Comparison of ENCODE assay signal across 29 cellular contexts in the genomic region with DNA sequence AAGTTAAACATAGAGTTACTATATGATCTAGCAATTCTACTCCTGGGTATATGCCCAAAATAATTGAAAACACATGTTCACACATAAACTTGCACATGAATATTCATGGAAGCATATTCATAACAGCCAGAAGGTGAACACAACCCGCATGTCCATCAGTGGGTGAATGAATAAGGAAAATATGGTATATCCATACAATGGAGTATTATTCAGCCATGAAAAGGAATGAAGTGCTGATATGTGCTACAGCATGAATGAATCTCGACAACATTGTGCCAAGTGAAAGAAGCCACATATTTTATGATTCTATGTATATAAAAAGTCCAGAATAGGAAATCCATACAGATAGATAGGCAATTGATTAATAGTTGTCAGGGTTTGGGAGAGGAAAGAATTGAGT. TPM values are rescaled to one million over a fixed set of nuclear protein-coding genes. Genes with fewer than 3 reads are reported as not detected.
"Had no signal": no experiment of that assay in that cellular context is flagged by ENCODE, and none has a peak within 500 bp of the region (broad histone marks: within the 10 kb centered on the region; RNA-seq: fewer than 3 reads in every experiment).

No MANE protein-coding gene starts in this region.

- H3K27ac Mint-ChIP-seq: activated CD4-positive, alpha-beta T cell treated with anti-CD3 and anti-CD28 coated beads, Interleukin-2, amount 10 ng/mL, durations not matched to agents 7 days and 5 days; activated CD8-positive, alpha-beta T cell treated with anti-CD3 and anti-CD28 coated beads for 36 hours; activated naive CD8-positive, alpha-beta T cell; activated T-helper 17 cell treated with anti-CD3 and anti-CD28 coated beads, Interleukin-2, amount 50 U/mL, for 72 hours; effector memory CD8-positive, alpha-beta T cell had no signal

- H3K27me3 ChIP-seq: body of pancreas, esophagus squamous epithelium, gastroesophageal sphincter, heart right ventricle, hepatocyte had no signal

- H3K27ac ChIP-seq: body of pancreas, epithelial cell of prostate, esophagus squamous epithelium, gastroesophageal sphincter, heart right ventricle, hepatocyte had no signal

- H3K36me3 ChIP-seq: esophagus squamous epithelium, gastroesophageal sphincter, heart right ventricle had no signal

- H3K9me3 ChIP-seq: body of pancreas had no signal

- H3K4me2 ChIP-seq: hepatocyte had no signal

- H3K4me3 ChIP-seq: body of pancreas, esophagus squamous epithelium, gastroesophageal sphincter, heart right ventricle, hepatocyte had no signal

- DNase-seq: activated CD4-positive, alpha-beta T cell treated with anti-CD3 and anti-CD28 coated beads for 1 hour; activated CD4-positive, alpha-beta T cell treated with anti-CD3 and anti-CD28 coated beads for 4 hours; activated CD4-positive, alpha-beta T cell treated with anti-CD3 and anti-CD28 coated beads, Interleukin-2, amount 10 ng/mL, durations not matched to agents 7 days and 5 days; activated CD4-positive, alpha-beta T cell treated with anti-CD3 and anti-CD28 coated beads, Interleukin-2, amount 50 U/mL, for 4 hours; activated CD8-positive, alpha-beta memory T cell treated with anti-CD3 and anti-CD28 coated beads for 24 hours; activated CD8-positive, alpha-beta T cell treated with anti-CD3 and anti-CD28 coated beads for 36 hours; activated effector memory CD4-positive, alpha-beta T cell treated with Interleukin-2 at 50 U/mL for 16 hours; activated gamma-delta T cell treated with Interleukin-2 at 50 U/mL for 16 hours; activated naive CD4-positive, alpha-beta T cell treated with anti-CD3 and anti-CD28 coated beads, Interleukin-2, amount 50 U/mL, for 16 hours; activated naive CD4-positive, alpha-beta T cell treated with Interleukin-2 at 50 U/mL for 16 hours; activated T-cell treated with anti-CD3 and anti-CD28 coated beads, Interleukin-2, amount 50 U/mL, for 4 hours; amniotic stem cell; anterior cingulate cortex; body of pancreas; caudate nucleus; cortex of kidney; dermis blood vessel endothelial cell; effector CD4-positive, alpha-beta T cell; effector memory CD8-positive, alpha-beta T cell; esophagus squamous epithelium; foreskin melanocyte; heart right ventricle had no signal

- ATAC-seq: activated CD8-positive, alpha-beta T cell treated with anti-CD3 and anti-CD28 coated beads for 36 hours; activated T-cell treated with anti-CD3 and anti-CD28 coated beads, Interleukin-2, amount 50 U/mL, for 4 hours; activated T-helper 17 cell treated with anti-CD3 and anti-CD28 coated beads, Interleukin-2, amount 50 U/mL, for 72 hours; body of pancreas; effector memory CD8-positive, alpha-beta T cell; gastroesophageal sphincter; heart right ventricle had no signal

- FAIRE-seq: endothelial cell of umbilical vein had no signal

- H3K9me3 Mint-ChIP-seq: activated T-cell treated with anti-CD3 and anti-CD28 coated beads, Interleukin-2, amount 50 U/mL, for 4 hours; effector memory CD8-positive, alpha-beta T cell had no signal

- H3K79me2 ChIP-seq: hepatocyte had no signal

- H2AFZ ChIP-seq: hepatocyte had no signal

- H3K36me3 Mint-ChIP-seq: activated naive CD8-positive, alpha-beta T cell had no signal

- H3K4me1 Mint-ChIP-seq: activated CD4-positive, alpha-beta T cell treated with anti-CD3 and anti-CD28 coated beads, Interleukin-2, amount 10 ng/mL, durations not matched to agents 7 days and 5 days; activated T-helper 17 cell treated with anti-CD3 and anti-CD28 coated beads, Interleukin-2, amount 50 U/mL, for 72 hours had no signal

- H3K4me3 Mint-ChIP-seq: activated CD4-positive, alpha-beta T cell treated with anti-CD3 and anti-CD28 coated beads, Interleukin-2, amount 10 ng/mL, durations not matched to agents 7 days and 5 days; activated CD8-positive, alpha-beta T cell treated with anti-CD3 and anti-CD28 coated beads for 36 hours; activated naive CD8-positive, alpha-beta T cell; activated T-cell treated with anti-CD3 and anti-CD28 coated beads, Interleukin-2, amount 50 U/mL, for 4 hours; activated T-helper 17 cell treated with anti-CD3 and anti-CD28 coated beads, Interleukin-2, amount 50 U/mL, for 72 hours; effector memory CD8-positive, alpha-beta T cell had no signal

- H3K4me1 ChIP-seq: body of pancreas, esophagus squamous epithelium, gastroesophageal sphincter had no signal

RNA-seq across cellular contexts. Expression of a gene that starts 15.9 kb away (rescaled TPM):
- total RNA-seq: activated CD8-positive, alpha-beta T cell treated with anti-CD3 and anti-CD28 coated beads for 36 hours; endothelial cell of umbilical vein had no signal
- polyA plus RNA-seq: endothelial cell of umbilical vein had no signal

RNA-seq across cellular contexts. Expression of a gene that starts 16.3 kb away (rescaled TPM):
- total RNA-seq: activated CD4-positive, alpha-beta T cell treated with anti-CD3 and anti-CD28 coated beads, Interleukin-2, amount 10 ng/mL, durations not matched to agents 7 days and 5 days; activated CD8-positive, alpha-beta T cell treated with anti-CD3 and anti-CD28 coated beads for 36 hours; endothelial cell of umbilical vein; glomerular endothelial cell had no signal
- polyA plus RNA-seq: endothelial cell of umbilical vein, hepatocyte had no signal
